7 cellular contexts compared by ENCODE assay signal in genomic region chr2:197215988-197216979, GRCh38.
DNase-seq lines count a peak whose midpoint lies in the region; ATAC-seq lines count a peak whose summit lies in the region.

No MANE protein-coding gene starts in this region.

- peak overlapping the region; percentile 40 to 65 for H3K4me3 Mint-ChIP-seq in effector memory CD8-positive, alpha-beta T cell

- ATAC-seq in GM18858 (IDR thresholded peaks at IDR 0.05; ENCODE audit: unreplicated experiment) (peak; percentile 46), HG02571 (IDR thresholded peaks at IDR 0.05; ENCODE audit: unreplicated experiment) (peak; percentile 65)
- ATAC-seq in effector memory CD8-positive, alpha-beta T cell (replicated peaks), result no peak
- ATAC-seq in stimulated activated naive CD8-positive, alpha-beta T cell treated with anti-CD3 and anti-CD28 coated beads, Interleukin-15, Interleukin-2, amounts not matched to agents 100 U/mL and 50 U/mL, for 24 hours, result peak; percentile 55

- DNase-seq in NAMALWA (ENCODE audit: low spot score) (peak; percentile 73), DMS114 treated with DMSO at 0.1 percent for 48 hours (lab: John Stamatoyannopoulos, UW; ENCODE audit: unreplicated experiment) (no peak), DMS79 treated with DMSO at 0.1 percent for 48 hours (lab: John Stamatoyannopoulos, UW) (no peak)
- DNase-seq in effector memory CD8-positive, alpha-beta T cell, result no peak
- no peak for DNase-seq in stimulated activated naive CD8-positive, alpha-beta T cell treated with anti-CD3 and anti-CD28 coated beads, Interleukin-15, Interleukin-2, amounts not matched to agents 100 U/mL and 50 U/mL, for 24 hours

- H3K4me1 Mint-ChIP-seq in effector memory CD8-positive, alpha-beta T cell (ENCODE audit: low read depth in 2 of 2), result peaks cover 53 to 69% of the 10 kb centered on the region in 2 donors

- peaks cover 20% of the 10 kb centered on the region for H3K36me3 Mint-ChIP-seq in effector memory CD8-positive, alpha-beta T cell (ENCODE audit: insufficient read depth)

- no peaks in the 10 kb centered on the region for H3K9me3 Mint-ChIP-seq in effector memory CD8-positive, alpha-beta T cell

- H3K27me3 Mint-ChIP-seq in effector memory CD8-positive, alpha-beta T cell, result no peaks in the 10 kb centered on the region

- H3K27ac Mint-ChIP-seq in effector memory CD8-positive, alpha-beta T cell, result peak overlapping the region; percentile 74 to 93
